Comparison of ENCODE assay signal across 8 cellular contexts in the genomic region with DNA sequence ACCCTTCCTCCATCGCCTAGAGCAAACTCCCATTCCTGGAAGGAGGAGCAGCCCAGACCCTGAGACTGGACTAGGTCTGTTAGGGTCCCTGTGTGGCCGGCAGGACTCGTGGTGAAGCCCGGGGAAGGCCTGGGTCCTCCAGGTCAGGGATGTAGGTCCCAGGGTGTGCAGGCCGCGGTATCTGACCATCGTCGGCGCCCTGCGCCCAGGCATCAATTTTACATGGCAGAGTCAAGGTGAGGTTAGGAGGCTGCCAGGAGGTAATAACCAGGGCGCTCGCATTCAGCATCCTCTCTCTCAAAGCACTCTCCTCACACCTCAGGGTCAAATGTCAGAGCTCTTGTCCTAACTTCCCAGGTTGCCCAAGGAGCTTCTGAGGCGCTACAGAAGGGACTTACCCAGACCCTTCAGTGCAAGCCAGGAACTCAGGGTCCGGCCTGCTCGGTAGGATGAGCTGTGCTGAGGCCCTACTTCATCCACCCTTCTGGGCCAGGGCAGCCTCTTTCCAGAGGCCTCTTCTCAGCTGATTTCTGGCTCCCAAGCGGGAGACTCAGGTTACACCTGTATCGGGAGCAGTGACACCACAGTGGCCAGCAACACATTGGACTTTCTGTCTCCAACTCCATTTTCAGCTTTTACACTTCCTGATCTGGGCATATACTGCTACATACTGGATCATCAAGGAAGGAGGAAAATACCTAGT. TPM values are rescaled to one million over a fixed set of nuclear protein-coding genes. Genes with fewer than 3 reads are reported as not detected.
A peak's percentile ranks its signal among the peaks of the same experiment; 100 is the strongest.
DNase-seq lines count a peak whose midpoint lies in the region; ATAC-seq, FAIRE-seq and TF ChIP-seq lines count a peak whose summit lies in the region.

No MANE protein-coding gene starts in this region.

- no peaks in the 10 kb centered on the region for H3K36me3 ChIP-seq in RWPE2 (ENCODE audit: low read depth)
- no peaks in the 10 kb centered on the region for H3K36me3 ChIP-seq in fibroblast of lung (ENCODE audit: control insufficient read depth, insufficient read depth, low read length)
- H3K36me3 ChIP-seq in rectal smooth muscle tissue (ENCODE audit: control insufficient read depth, insufficient read depth, low read length), result no peaks in the 10 kb centered on the region

- H2AFZ ChIP-seq in fibroblast of lung (ENCODE audit: low read length), result no peak overlapping the region

- peak overlapping the region; percentile 41 for H3K4me3 ChIP-seq in RWPE2 (ENCODE audit: severe bottlenecking)
- peak overlapping the region; percentile 61 to 78 (median 68) for H3K4me3 ChIP-seq in fibroblast of lung (replicated peaks in 1 of 4; ENCODE audit: control extremely low read depth in 1 of 4, insufficient read depth in 1 of 4, low read depth in 3 of 4, low read length in 4 of 4)
- H3K4me3 ChIP-seq in rectal smooth muscle tissue (ENCODE audit: low read length), result peak overlapping the region; percentile 80

- H3K4me2 ChIP-seq in fibroblast of lung (ENCODE audit: extremely low read depth, insufficient read depth, low read length), result peak overlapping the region; percentile 80

- H3K27ac ChIP-seq in RWPE2 (ENCODE audit: poor library complexity, severe bottlenecking), result peak overlapping the region; percentile 94
- H3K27ac ChIP-seq in fibroblast of lung (ENCODE audit: insufficient read depth, low read length), result peak overlapping the region; percentile 81
- H3K27ac ChIP-seq in rectal smooth muscle tissue (ENCODE audit: low read depth, low read length), result peak overlapping the region; percentile 90

- no peaks in the 10 kb centered on the region for H3K79me2 ChIP-seq in fibroblast of lung (ENCODE audit: control insufficient read depth, insufficient read depth, low read length)

- TF ChIP-seq CTCF in RWPE2 (IDR thresholded peaks at IDR 0.05; ENCODE audit: poor library complexity, severe bottlenecking) (no peak), fibroblast of lung (conservative IDR thresholded peaks at IDR 0.05 in 1 of 2, IDR thresholded peaks at IDR 0.05 in 1 of 2; ENCODE audit: low read depth in 1 of 2, low read length in 2 of 2) (no peak)

- H3K9ac ChIP-seq in fibroblast of lung (ENCODE audit: insufficient read depth, low read length) (peak overlapping the region; percentile 78), rectal smooth muscle tissue (ENCODE audit: low read length) (peak overlapping the region; percentile 86)

- ATAC-seq in GM21515 (IDR thresholded peaks at IDR 0.05; ENCODE audit: unreplicated experiment) (peak; percentile 6), RWPE2 (ENCODE audit: low read depth) (no peak), HG02759 (IDR thresholded peaks at IDR 0.05; ENCODE audit: unreplicated experiment) (no peak), HG02885 (IDR thresholded peaks at IDR 0.05; ENCODE audit: poor library complexity, unreplicated experiment) (no peak)

- no peak for FAIRE-seq in GM19239 (lab: Jason Lieb, UNC)

- H3K9me3 ChIP-seq in RWPE2 (ENCODE audit: severe bottlenecking) (no peaks in the 10 kb centered on the region), fibroblast of lung (ENCODE audit: control insufficient read depth, insufficient read depth, low read depth, low read length) (no peaks in the 10 kb centered on the region)

- H3K27me3 ChIP-seq in RWPE2 (ENCODE audit: insufficient read depth, poor library complexity, severe bottlenecking) (no peaks in the 10 kb centered on the region), fibroblast of lung (ENCODE audit: control insufficient read depth, insufficient read depth, low read length) (no peaks in the 10 kb centered on the region), rectal smooth muscle tissue (ENCODE audit: control insufficient read depth, insufficient read depth, low read length) (no peaks in the 10 kb centered on the region)

- H3K4me1 ChIP-seq in RWPE2 (ENCODE audit: insufficient read depth, poor library complexity, severe bottlenecking) (peaks cover 19% of the 10 kb centered on the region), fibroblast of lung (ENCODE audit: control insufficient read depth, extremely low read depth, insufficient read depth, low read length) (peaks cover 9% of the 10 kb centered on the region), rectal smooth muscle tissue (ENCODE audit: control insufficient read depth, insufficient read depth, low read length) (peaks cover 16% of the 10 kb centered on the region)

- no peak for DNase-seq in RWPE2 (ENCODE audit: low spot score)
- DNase-seq in fibroblast of lung (ENCODE audit: low read depth in 2 of 2), result no peak
- no peak for DNase-seq in GM19239 (ENCODE audit: insufficient read length, low spot score)
- no peak for DNase-seq in HUDEP-2 (lab: John Stamatoyannopoulos, UW; ENCODE audit: unreplicated experiment in 76 of 76)

- no peaks in the 10 kb centered on the region for H4K20me1 ChIP-seq in fibroblast of lung (ENCODE audit: control insufficient read depth, extremely low read depth, insufficient read depth, low read length)

RNA-seq across cellular contexts. Expression of gene SH2D6, which starts 0.6 kb away (rescaled TPM):
- total RNA-seq in fibroblast of lung, result 0.77 and 2.1 TPM in 2 replicates
- 0.16 and 0.29 TPM in 2 replicates for polyA plus RNA-seq in fibroblast of lung
- polyA plus RNA-seq in fibroblast of lung (2012), result 0.30 and 0.32 TPM in 2 replicates
- not detected in 2 replicates for polyA minus RNA-seq in fibroblast of lung (ENCODE audit: low replicate concordance)

RNA-seq across cellular contexts. Expression of gene CAPG, which starts 9.0 kb away (rescaled TPM):
- total RNA-seq in fibroblast of lung, result 105 and 193 TPM in 2 replicates
- polyA plus RNA-seq in fibroblast of lung, result 43.8 and 159 TPM in 2 replicates
- polyA plus RNA-seq in fibroblast of lung (2012), result 64.0 and 211 TPM in 2 replicates
- 38.6 and 96.8 TPM in 2 replicates for polyA minus RNA-seq in fibroblast of lung (ENCODE audit: low replicate concordance)
